In the genomic region with DNA sequence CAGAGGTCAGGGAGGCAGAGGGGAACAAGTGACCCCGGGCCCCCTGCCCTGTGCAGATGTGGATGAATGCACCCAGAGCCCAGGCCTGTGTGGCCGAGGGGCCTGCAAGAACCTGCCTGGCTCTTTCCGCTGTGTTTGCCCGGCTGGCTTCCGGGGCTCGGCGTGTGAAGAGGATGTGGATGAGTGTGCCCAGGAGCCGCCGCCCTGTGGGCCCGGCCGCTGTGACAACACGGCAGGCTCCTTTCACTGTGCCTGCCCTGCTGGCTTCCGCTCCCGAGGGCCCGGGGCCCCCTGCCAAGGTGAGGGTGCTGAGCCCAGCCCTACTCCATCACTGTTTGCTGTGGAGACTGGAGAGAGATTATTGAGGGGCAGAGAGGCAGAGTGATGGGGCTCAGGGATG, we compare ENCODE assay signal across 1 cellular context.
TF ChIP-seq lines count a peak whose summit lies in the region.

No MANE protein-coding gene starts in this region.

TF ChIP-seq in HCT116, 20 proteins besides CTCF, POLR2A, EP300 and RAD21 (continued from another document):
- TF ChIP-seq TCF7L2 (IDR thresholded peaks at IDR 0.05; ENCODE audit: borderline replicate concordance, extremely low read depth, insufficient read depth, insufficient read length) (no peak), POLR2AphosphoS5 (IDR thresholded peaks at IDR 0.05; ENCODE audit: low read depth, low read length) (no peak), SP1 (IDR thresholded peaks at IDR 0.05; ENCODE audit: low read depth) (no peak), SRF (IDR thresholded peaks at IDR 0.05; ENCODE audit: low read depth) (no peak), JUND (IDR thresholded peaks at IDR 0.05) (no peak)
- TF ChIP-seq, protein P1, sequence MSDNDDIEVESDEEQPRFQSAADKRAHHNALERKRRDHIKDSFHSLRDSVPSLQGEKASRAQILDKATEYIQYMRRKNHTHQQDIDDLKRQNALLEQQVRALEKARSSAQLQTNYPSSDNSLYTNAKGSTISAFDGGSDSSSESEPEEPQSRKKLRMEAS (IDR thresholded peaks at IDR 0.05) = no peak
TF ChIP-seq in HCT116: peak in this region for 0.
